In the genomic region with DNA sequence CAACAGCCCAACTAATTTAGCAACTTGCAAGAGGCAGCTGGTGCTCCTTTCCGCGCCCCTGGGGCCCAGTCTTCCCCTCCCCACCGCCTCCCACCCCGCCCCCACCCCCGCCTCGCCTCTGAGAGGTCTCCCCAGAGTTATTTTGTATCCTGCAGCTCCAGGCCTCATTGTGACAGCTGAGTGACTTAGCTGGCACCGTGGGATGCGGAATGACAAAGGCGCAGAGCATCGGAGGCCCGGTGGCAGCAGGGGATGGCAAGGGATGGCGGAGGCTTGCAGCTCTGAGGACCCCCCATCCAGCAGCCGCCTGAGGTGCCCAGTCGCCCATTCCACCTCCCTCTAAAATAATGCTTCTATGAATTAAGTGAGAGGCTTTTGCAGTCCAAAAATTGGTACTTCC, we compare ENCODE assay signal across 23 cellular contexts. TPM values are rescaled to one million over a fixed set of nuclear protein-coding genes. Genes with fewer than 3 reads are reported as not detected.
DNase-seq lines count a peak whose midpoint lies in the region; ATAC-seq, FAIRE-seq and TF ChIP-seq lines count a peak whose summit lies in the region.
"Had no signal": no experiment of that assay in that cellular context is flagged by ENCODE, and none has a peak within 500 bp of the region (broad histone marks: within the 10 kb centered on the region; RNA-seq: fewer than 3 reads in every experiment).

No MANE protein-coding gene starts in this region.

- H3K9me3 ChIP-seq in HUES64 (ENCODE audit: insufficient read depth, low read depth, low read length) = peaks cover 13% of the 10 kb centered on the region; the same call in 1 of the 2 replicates
- H3K9me3 ChIP-seq in endothelial cell of umbilical vein (replicated peaks; ENCODE audit: control insufficient read depth, insufficient read depth, low read length) = peaks cover 4% of the 10 kb centered on the region
- H3K9me3 ChIP-seq in stomach = peaks cover 0 to 11% (median 3%) of the 10 kb centered on the region in 4 donors

- ATAC-seq in GM21367 (IDR thresholded peaks at IDR 0.05; ENCODE audit: unreplicated experiment) = no peak
- ATAC-seq: A549 had no signal

- no peaks in the 10 kb centered on the region for H4K20me1 ChIP-seq in endothelial cell of umbilical vein (replicated peaks; ENCODE audit: control insufficient read depth, extremely low read depth, insufficient read depth, low read length)

- H2AFZ ChIP-seq in endothelial cell of umbilical vein (ENCODE audit: low read depth, low read length) = peak overlapping the region; percentile 83

- H3K27me3 ChIP-seq in HUES64 (ENCODE audit: insufficient read depth, low read length) (no peaks in the 10 kb centered on the region), endothelial cell of umbilical vein (ENCODE audit: control insufficient read depth in 2 of 2, insufficient read depth in 2 of 2, low read length in 2 of 2) (no peaks in the 10 kb centered on the region), mesendoderm (ENCODE audit: insufficient read depth, low read length, poor library complexity) (no peaks in the 10 kb centered on the region), stomach (no peaks in the 10 kb centered on the region)
- H3K27me3 ChIP-seq: SJSA1 had no signal

- no peak overlapping the region for H4K8ac ChIP-seq in mesendoderm (ENCODE audit: low read depth, low read length)

- intact Hi-C loops in endothelial cell of umbilical vein (cut with micrococcal nuclease) (no loop called here), stomach (cut with DNase I; ENCODE audit: low total_unique reads) (no loop called here)

- no peaks in the 10 kb centered on the region for H3K9me1 ChIP-seq in endothelial cell of umbilical vein (replicated peaks; ENCODE audit: control insufficient read depth, extremely low read depth, insufficient read depth, low read length)

- no peak for TF ChIP-seq EP300 in stomach (IDR thresholded peaks at IDR 0.05)

- H3K4ac ChIP-seq in mesendoderm (ENCODE audit: low read depth, low read length) = no peak overlapping the region

- no peak overlapping the region for H2BK5ac ChIP-seq in mesendoderm (ENCODE audit: low read length)

- no peak for TF ChIP-seq CTCF in endothelial cell of umbilical vein (IDR thresholded peaks at IDR 0.05; ENCODE audit: extremely low read depth in 1 of 2, insufficient read depth in 1 of 2, low read depth in 1 of 2, low read length in 2 of 2)
- no peak for TF ChIP-seq CTCF in stomach (IDR thresholded peaks at IDR 0.05)

- H3K79me1 ChIP-seq in mesendoderm (ENCODE audit: low read length) = no peaks in the 10 kb centered on the region

- BruUV-seq in endothelial cell of umbilical vein (replicated peaks; lab: Mats Ljungman, UMichigan) = no TSS peak

- H3K36me3 ChIP-seq in HUES64 (ENCODE audit: insufficient read depth, low read length) (no peaks in the 10 kb centered on the region), endothelial cell of umbilical vein (ENCODE audit: control insufficient read depth in 2 of 2, extremely low read depth in 1 of 2, insufficient read depth in 2 of 2, low read length in 2 of 2) (no peaks in the 10 kb centered on the region), mesendoderm (ENCODE audit: control insufficient read depth, insufficient read depth, low read length) (no peaks in the 10 kb centered on the region), stomach (no peaks in the 10 kb centered on the region)
- H3K36me3 ChIP-seq: SJSA1 had no signal

- no peak overlapping the region for H3K18ac ChIP-seq in mesendoderm (ENCODE audit: low read length)

- no peak overlapping the region for H4K5ac ChIP-seq in mesendoderm (ENCODE audit: low read length)

- FAIRE-seq in endothelial cell of umbilical vein (lab: Jason Lieb, UNC) = no peak
- FAIRE-seq: A549, GM18507, H54 had no signal

- TF ChIP-seq POLR2A in endothelial cell of umbilical vein (IDR thresholded peaks at IDR 0.05; ENCODE audit: low read depth, low read length) = no peak
- TF ChIP-seq POLR2A in stomach (IDR thresholded peaks at IDR 0.05) = no peak

- POLR2A ChIA-PET in endothelial cell of umbilical vein (lab: Charles Lee) = interaction anchor here (0.6 kb wide), 1 partner anchor 102 kb away, joined by 5 read pairs; no protein-coding TSS in a partner anchor

- H3K79me2 ChIP-seq in endothelial cell of umbilical vein (ENCODE audit: control insufficient read depth, insufficient read depth, low read length) (no peaks in the 10 kb centered on the region), mesendoderm (ENCODE audit: control insufficient read depth, insufficient read depth, low read length) (no peaks in the 10 kb centered on the region)

- H3K27ac ChIP-seq in HUES64 (ENCODE audit: low read depth, low read length) (no peak overlapping the region), endothelial cell of umbilical vein (ENCODE audit: insufficient read depth, low read depth, low read length) (no peak overlapping the region), mesendoderm (ENCODE audit: low read depth, low read length) (no peak overlapping the region), stomach (no peak overlapping the region)
- H3K27ac ChIP-seq: A549, KMS-11, SJSA1 had no signal

- dilution Hi-C loops in endothelial cell of umbilical vein (cut with MboI; ENCODE audit: extremely low pct_ligation_motif_present, low sequenced_read_pairs) = no loop called here

- H3K4me3 ChIP-seq in HUES64 (ENCODE audit: low read length) = peak overlapping the region; percentile 22; the same call in 1 of the 2 replicates
- no peak overlapping the region for H3K4me3 ChIP-seq in endothelial cell of umbilical vein (replicated peaks in 1 of 3; ENCODE audit: insufficient read depth in 1 of 3, low read depth in 1 of 3, low read length in 3 of 3)
- no peak overlapping the region for H3K4me3 ChIP-seq in mesendoderm (ENCODE audit: low read length)
- no peak overlapping the region for H3K4me3 ChIP-seq in stomach
- H3K4me3 ChIP-seq: A549, SJSA1 had no signal

- no peak overlapping the region for H3K23ac ChIP-seq in mesendoderm (ENCODE audit: low read length)

- H3K9ac ChIP-seq in HUES64 (ENCODE audit: low read depth, low read length) = no peak overlapping the region
- no peak overlapping the region for H3K9ac ChIP-seq in endothelial cell of umbilical vein (replicated peaks; ENCODE audit: extremely low read depth, insufficient read depth, low read length)
- H3K9ac ChIP-seq in mesendoderm (ENCODE audit: low read length) = no peak overlapping the region
- H3K9ac ChIP-seq: KMS-11 had no signal

- DNase-seq in endothelial cell of umbilical vein (ENCODE audit: low read depth, low spot score) (no peak), mesendoderm (no peak), retina (peak; percentile 59), stomach (no peak)
- DNase-seq in activated CD4-positive, CD25-positive, alpha-beta regulatory T cell (lab: John Stamatoyannopoulos, UW) = no peak
- DNase-seq: AML-193; CD4-positive, alpha-beta memory T cell; COR-L47; DMS53; MM.1S; NCI-H1694; NCI-H2029 treated with DMSO at 0.1 percent for 48 hours; NCI-H2227 treated with DMSO at 0.1 percent for 48 hours; NCI-H526 treated with DMSO at 0.1 percent for 48 hours; Right ventricle myocardium superior; RPMI8226 had no signal

- CTCF ChIA-PET in endothelial cell of umbilical vein (lab: Charles Lee) = interaction anchor here (0.8 to 1.2 kb wide), 2 partner anchors 53 to 569 kb away, joined by 3 read pairs; no protein-coding TSS in a partner anchor

- 57% methylated on average over 9 of the region's 14 CpGs for WGBS in HUES64
- no CpG with 5 or more reads among the region's 14 CpGs for WGBS in mesendoderm (ENCODE audit: extremely low coverage, insufficient coverage, low lambda C conversion rate)
- 82 to 90% (median 88%) methylated on average over 12 to 14 of the region's 14 CpGs for WGBS in stomach, 5 donors

- H2BK120ac ChIP-seq in mesendoderm (ENCODE audit: low read depth, low read length) = no peak overlapping the region

- no peak overlapping the region for H2AK5ac ChIP-seq in mesendoderm (ENCODE audit: low read length)

- H3K4me2 ChIP-seq in endothelial cell of umbilical vein (ENCODE audit: insufficient read depth, low read length) = peak overlapping the region; percentile 44
- peak overlapping the region; percentile 23 for H3K4me2 ChIP-seq in mesendoderm (ENCODE audit: low read length)
- H3K4me2 ChIP-seq: A549, KMS-11 had no signal

- no peak overlapping the region for H3K56ac ChIP-seq in mesendoderm (ENCODE audit: low read length)

- no peak overlapping the region for H2BK15ac ChIP-seq in mesendoderm (replicated peaks; ENCODE audit: low read depth)

- no peaks in the 10 kb centered on the region for H3K4me1 ChIP-seq in HUES64 (ENCODE audit: insufficient read depth, low read length)
- no peaks in the 10 kb centered on the region for H3K4me1 ChIP-seq in endothelial cell of umbilical vein (ENCODE audit: control insufficient read depth, extremely low read depth, insufficient read depth, low read length)
- H3K4me1 ChIP-seq in mesendoderm (ENCODE audit: control insufficient read depth, low read depth, low read length) = no peaks in the 10 kb centered on the region
- no peaks in the 10 kb centered on the region for H3K4me1 ChIP-seq in stomach
- H3K4me1 ChIP-seq: A549, SJSA1 had no signal

TF ChIP-seq in endothelial cell of umbilical vein, 7 proteins besides CTCF, POLR2A, EP300 and RAD21:
- TF ChIP-seq POLR2AphosphoS5 (IDR thresholded peaks at IDR 0.05; ENCODE audit: insufficient read depth, low read depth, low read length) (no peak), JUN (IDR thresholded peaks at IDR 0.05; ENCODE audit: borderline replicate concordance, insufficient read depth, insufficient read length, low read depth) (no peak)

RNA-seq across cellular contexts. Expression of gene KAT6B, which starts 12.5 kb away (rescaled TPM):
- 15.5 TPM for polyA plus RNA-seq in HUES64 (2013, experiment 1 of 2)
- 13.9 TPM for polyA plus RNA-seq in HUES64 (2013, experiment 2 of 2)
- total RNA-seq in endothelial cell of umbilical vein (15.0 and 17.0 TPM in 2 replicates), stomach (100 to 1,000 TPM in 1 of 5 donors, 10 to 100 TPM in 4; 23.2 to 109 (median 71.0) TPM)
- polyA plus RNA-seq in endothelial cell of umbilical vein (3.2 and 4.5 TPM in 2 replicates), stomach (1 to 10 TPM; 3.7 to 9.5 (median 7.2) TPM)
- 3.6 and 4.3 TPM in 2 replicates for polyA plus RNA-seq in endothelial cell of umbilical vein (2011; cell fraction: cytosol; rRNA removed)
- 13.8 and 14.4 TPM in 2 replicates for polyA plus RNA-seq in endothelial cell of umbilical vein (2011; cell fraction: nucleus; rRNA removed)
- polyA plus RNA-seq in endothelial cell of umbilical vein (2012) = 5.7 and 6.2 TPM in 2 replicates
- polyA minus RNA-seq in endothelial cell of umbilical vein = 22.7 and 24.5 TPM in 2 replicates
- 6.3 TPM for polyA minus RNA-seq in endothelial cell of umbilical vein (2011; cell fraction: cytosol; rRNA and poly(A)+ RNA removed)
- polyA minus RNA-seq in endothelial cell of umbilical vein (2011; cell fraction: nucleus; rRNA and poly(A)+ RNA removed) = 62.7 and 89.1 TPM in 2 replicates
- polyA plus RNA-seq in mesendoderm (2013, experiment 1 of 2) = 11.0 TPM
- 11.2 TPM for polyA plus RNA-seq in mesendoderm (2013, experiment 2 of 2)
